30 cellular contexts compared by ENCODE assay signal in the genomic region with DNA sequence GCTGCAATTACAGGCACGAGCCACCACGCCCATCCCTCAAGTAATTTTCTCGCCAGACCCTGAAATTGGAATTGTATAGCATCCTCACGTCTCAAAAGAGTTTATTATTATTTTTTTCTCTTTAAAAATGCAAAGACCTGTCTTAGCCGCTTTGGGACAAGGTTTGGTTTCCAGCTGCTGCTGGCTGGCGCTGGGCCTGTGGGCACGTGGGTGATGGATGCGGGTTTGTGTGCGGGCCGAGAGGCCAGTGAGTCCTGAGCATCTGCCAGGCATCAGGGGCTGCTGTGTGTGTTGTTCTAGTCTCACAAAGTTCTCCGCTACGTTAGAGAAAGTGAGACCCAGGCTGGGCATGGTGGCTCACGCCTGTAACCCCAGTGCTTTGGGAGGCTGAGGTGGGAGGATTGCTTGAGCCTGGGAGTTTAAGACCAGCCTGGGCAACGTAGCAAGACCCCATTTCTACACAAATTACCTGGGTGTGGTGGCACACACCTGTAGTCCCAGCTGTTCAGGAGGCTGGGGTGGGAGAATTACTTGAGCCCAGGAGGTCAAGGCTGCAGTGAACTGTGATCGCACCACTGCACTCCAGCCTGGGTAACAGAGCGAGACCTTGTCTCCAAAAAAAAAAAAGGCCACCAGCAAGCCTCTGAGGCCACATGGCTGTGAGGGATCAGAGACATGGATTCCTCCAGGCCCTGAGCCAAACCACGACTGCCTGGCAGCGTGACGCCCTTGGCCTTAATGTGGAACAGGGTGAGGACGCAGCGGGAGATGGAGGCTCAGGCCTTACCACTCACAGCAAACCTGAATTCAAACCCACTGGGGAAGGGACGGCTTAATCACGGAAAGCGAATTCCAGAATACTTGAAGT. TPM values are rescaled to one million over a fixed set of nuclear protein-coding genes. Genes with fewer than 3 reads are reported as not detected.
A peak's percentile ranks its signal among the peaks of the same experiment; 100 is the strongest.
DNase-seq lines count a peak whose midpoint lies in the region; ATAC-seq, FAIRE-seq and TF ChIP-seq lines count a peak whose summit lies in the region.
"Had no signal": no experiment of that assay in that cellular context is flagged by ENCODE, and none has a peak within 500 bp of the region (broad histone marks: within the 10 kb centered on the region; RNA-seq: fewer than 3 reads in every experiment).

No MANE protein-coding gene starts in this region.

- no peak for TF ChIP-seq POLR2A in H54 (IDR thresholded peaks at IDR 0.05; ENCODE audit: low read depth, low read length)

- peaks cover 1% of the 10 kb centered on the region for H3K4me1 Mint-ChIP-seq in activated CD8-positive, alpha-beta T cell treated with anti-CD3 and anti-CD28 coated beads for 36 hours (ENCODE audit: low read depth)

- intact Hi-C loops in activated CD8-positive, alpha-beta T cell treated with anti-CD3 and anti-CD28 coated beads for 36 hours (cut with micrococcal nuclease), result no loop called here

- CTCF ChIA-PET in activated CD8-positive, alpha-beta T cell treated with anti-CD3 and anti-CD28 coated beads for 36 hours (lab: Charles Lee), result no interaction called here

- DNase-seq in NCI-H2029 (lab: John Stamatoyannopoulos, UW) (peak; percentile 26), NCI-H2029 treated with DMSO at 0.1 percent for 48 hours (lab: John Stamatoyannopoulos, UW) (no peak), RPMI7951 (ENCODE audit: low read depth) (peak; percentile 76), fibroblast of gingiva (ENCODE audit: low read depth) (peak; percentile 71), SHP77 (lab: John Stamatoyannopoulos, UW) (no peak), H54 (ENCODE audit: insufficient read length, low spot score) (no peak)
- no peak for DNase-seq in activated CD8-positive, alpha-beta T cell treated with anti-CD3 and anti-CD28 coated beads for 36 hours
- DNase-seq: activated CD4-positive, CD25-positive, alpha-beta regulatory T cell; activated CD8-positive, alpha-beta T cell treated with anti-CD3 and anti-CD28 coated beads, Interleukin-2, amount 10 ng/mL, durations not matched to agents 7 days and 5 days; activated naive CD4-positive, alpha-beta T cell treated with anti-CD3 and anti-CD28 coated beads, Interleukin-2, amount 50 U/mL, for 16 hours; activated T-cell treated with anti-CD3 and anti-CD28 coated beads, Interleukin-2, amount 50 U/mL, for 48 hours; body of pancreas; DMS79; foreskin keratinocyte; H9; kidney glomerular epithelial cell; naive thymus-derived CD4-positive, alpha-beta T cell; NCI-H1417 treated with DMSO at 0.1 percent for 48 hours; NCI-H2171; NCI-H774; stimulated activated CD4-positive, alpha-beta T cell treated with anti-CD3 and anti-CD28 coated beads, Interleukin-2, amount 100 ng/mL, for 24 hours; trophoblast cell had no signal

- POLR2A ChIA-PET in activated CD8-positive, alpha-beta T cell treated with anti-CD3 and anti-CD28 coated beads for 36 hours (lab: Charles Lee), result interaction anchor here (1.2 kb wide), 1 partner anchor 38 kb away, joined by 4 read pairs; no protein-coding TSS in a partner anchor

- H3K36me3 Mint-ChIP-seq in activated CD8-positive, alpha-beta T cell treated with anti-CD3 and anti-CD28 coated beads for 36 hours (ENCODE audit: low read depth), result no peaks in the 10 kb centered on the region
- H3K36me3 Mint-ChIP-seq: naive thymus-derived CD4-positive, alpha-beta T cell had no signal

- H3K27ac Mint-ChIP-seq in activated CD8-positive, alpha-beta T cell treated with anti-CD3 and anti-CD28 coated beads for 36 hours, result no peak overlapping the region
- H3K27ac Mint-ChIP-seq: activated CD8-positive, alpha-beta T cell treated with anti-CD3 and anti-CD28 coated beads, Interleukin-2, amount 10 ng/mL, durations not matched to agents 7 days and 5 days; H9; memory B cell; naive thymus-derived CD4-positive, alpha-beta T cell; stimulated activated naive CD8-positive, alpha-beta T cell treated with anti-CD3 and anti-CD28 coated beads, Interleukin-15, Interleukin-2, amounts not matched to agents 100 ng/mL and 50 ng/mL, for 24 hours had no signal

- TF ChIP-seq CTCF in activated CD8-positive, alpha-beta T cell treated with anti-CD3 and anti-CD28 coated beads for 36 hours (IDR thresholded peaks at IDR 0.05), result no peak

- H3K4me3 Mint-ChIP-seq in activated CD8-positive, alpha-beta T cell treated with anti-CD3 and anti-CD28 coated beads for 36 hours, result no peak overlapping the region
- H3K4me3 Mint-ChIP-seq: activated CD8-positive, alpha-beta T cell treated with anti-CD3 and anti-CD28 coated beads, Interleukin-2, amount 10 ng/mL, durations not matched to agents 7 days and 5 days; H9; memory B cell; naive thymus-derived CD4-positive, alpha-beta T cell; stimulated activated naive CD8-positive, alpha-beta T cell treated with anti-CD3 and anti-CD28 coated beads, Interleukin-15, Interleukin-2, amounts not matched to agents 100 ng/mL and 50 ng/mL, for 24 hours had no signal

- no peak for FAIRE-seq in H54 (lab: Jason Lieb, UNC)
- FAIRE-seq: colon, endometrium, GM19239 had no signal

- peaks cover 2% of the 10 kb centered on the region for H3K27me3 Mint-ChIP-seq in activated CD8-positive, alpha-beta T cell treated with anti-CD3 and anti-CD28 coated beads for 36 hours

- no peaks in the 10 kb centered on the region for H3K9me3 Mint-ChIP-seq in activated CD8-positive, alpha-beta T cell treated with anti-CD3 and anti-CD28 coated beads for 36 hours
- H3K9me3 Mint-ChIP-seq: H9; stimulated activated naive CD8-positive, alpha-beta T cell treated with anti-CD3 and anti-CD28 coated beads, Interleukin-15, Interleukin-2, amounts not matched to agents 100 ng/mL and 50 ng/mL, for 24 hours had no signal

- ATAC-seq in activated CD8-positive, alpha-beta T cell treated with anti-CD3 and anti-CD28 coated beads for 36 hours, result no peak
- no peak for ATAC-seq in HG02885 (IDR thresholded peaks at IDR 0.05; ENCODE audit: poor library complexity, unreplicated experiment)
- ATAC-seq: activated CD8-positive, alpha-beta T cell treated with anti-CD3 and anti-CD28 coated beads, Interleukin-2, amount 10 ng/mL, durations not matched to agents 7 days and 5 days; body of pancreas; foreskin keratinocyte; naive thymus-derived CD4-positive, alpha-beta T cell had no signal

RNA-seq across cellular contexts. Expression of a gene that starts 4.7 kb away (rescaled TPM):
- 0.10 TPM in 1 of 2 replicates, not detected in the other for total RNA-seq in RPMI7951 (2014; rRNA removed; shearing (Covaris generic))
- total RNA-seq in activated CD8-positive, alpha-beta T cell treated with anti-CD3 and anti-CD28 coated beads for 36 hours, result not detected
- total RNA-seq: activated CD8-positive, alpha-beta T cell treated with anti-CD3 and anti-CD28 coated beads, Interleukin-2, amount 10 ng/mL, durations not matched to agents 7 days and 5 days; body of pancreas; foreskin keratinocyte; MCF 10A; naive thymus-derived CD4-positive, alpha-beta T cell; T-helper 2 cell treated with Interferon-gamma antibody and Interleukin-4, amounts not matched to agents 100 ng/mL and 5 ng/mL, for 36 hours had no signal

RNA-seq across cellular contexts. Expression of a gene that starts 26.9 kb away (rescaled TPM):
- total RNA-seq in RPMI7951 (2014; rRNA removed; shearing (Covaris generic)), result 12.1 and 15.1 TPM in 2 replicates
- total RNA-seq in activated CD8-positive, alpha-beta T cell treated with anti-CD3 and anti-CD28 coated beads for 36 hours, result 10 to 100 TPM; 52.8 to 54.3 TPM

RNA-seq across cellular contexts. Expression of a gene that starts 27.0 kb away (rescaled TPM):
- 343 and 390 TPM in 2 replicates for total RNA-seq in RPMI7951 (2014; rRNA removed; shearing (Covaris generic))
- total RNA-seq in activated CD8-positive, alpha-beta T cell treated with anti-CD3 and anti-CD28 coated beads for 36 hours, result 100 to 1,000 TPM; 154 to 162 TPM

RNA-seq across cellular contexts. Expression of a gene that starts 47.4 kb away (rescaled TPM):
- total RNA-seq in RPMI7951 (2014; rRNA removed; shearing (Covaris generic)), result 0.10 TPM in 1 of 2 replicates, not detected in the other
- total RNA-seq in activated CD8-positive, alpha-beta T cell treated with anti-CD3 and anti-CD28 coated beads for 36 hours, result under 1 TPM; 0.16 to 0.27 TPM
- total RNA-seq: body of pancreas, foreskin keratinocyte, MCF 10A had no signal

Comparison
In these comparisons a context has a peak if more than half of its experiments do, and no peak if none do; other contexts are left out.
1. DNase-seq: peak in NCI-H2029 (single experiment), RPMI7951 (single experiment) and fibroblast of gingiva (single experiment); none in NCI-H2029 treated with DMSO at 0.1 percent for 48 hours (single experiment), activated CD8-positive, alpha-beta T cell treated with anti-CD3 and anti-CD28 coated beads for 36 hours (single experiment), SHP77 (0 of 2) and H54 (single experiment).